In genomic region chr7:38211940-38212339, GRCh38 we compare ENCODE assay signal across 17 cellular contexts. TPM values are rescaled to one million over a fixed set of nuclear protein-coding genes. Genes with fewer than 3 reads are reported as not detected.
DNase-seq lines count a peak whose midpoint lies in the region; ATAC-seq and TF ChIP-seq lines count a peak whose summit lies in the region.
"Had no signal": no experiment of that assay in that cellular context is flagged by ENCODE, and none has a peak within 500 bp of the region (broad histone marks: within the 10 kb centered on the region; RNA-seq: fewer than 3 reads in every experiment).

No MANE protein-coding gene starts in this region.

- peak; percentile 10 for DNase-seq in AG08395 (ENCODE audit: low spot score)
- DNase-seq in GM23338 (ENCODE audit: low spot score): no peak
- DNase-seq in dermis microvascular lymphatic vessel endothelial cell (ENCODE audit: low read depth in 2 of 2): peak; percentile 87 to 90
- no peak for DNase-seq in naive B cell
- DNase-seq in occipital lobe (lab: John Stamatoyannopoulos, UW): no peak
- DNase-seq in DMS114 treated with DMSO at 0.1 percent for 48 hours (lab: John Stamatoyannopoulos, UW; ENCODE audit: unreplicated experiment): no peak
- no peak for DNase-seq in mucosa of gallbladder (ENCODE audit: low spot score)
- no peak for DNase-seq in DMS79 treated with DMSO at 0.1 percent for 48 hours (lab: John Stamatoyannopoulos, UW)
- DNase-seq: activated CD4-positive, alpha-beta T cell treated with anti-CD3 and anti-CD28 coated beads for 1 hour; activated naive CD4-positive, alpha-beta T cell treated with Interleukin-2 at 50 U/mL for 16 hours; body of pancreas; NCI-H1694 treated with DMSO at 0.1 percent for 48 hours; NCI-H526 treated with DMSO at 0.1 percent for 48 hours; Peyer's patch; stimulated activated CD4-positive, alpha-beta T cell treated with anti-CD3 and anti-CD28 coated beads, Interleukin-2, amount 100 ng/mL, for 24 hours; T-helper 1 cell had no signal

- 0 out of 2 replicates have a peak, but pooled peaks cover 3% of the 10 kb centered on the region for H4K20me1 ChIP-seq in GM23338 (replicated peaks; ENCODE audit: insufficient read depth)

- H3K4me3 Mint-ChIP-seq in GM23338 (no peak overlapping the region), naive B cell (no peak overlapping the region)

- peaks cover 5% of the 10 kb centered on the region for H3K27me3 Mint-ChIP-seq in GM23338 (ENCODE audit: insufficient read depth, low read depth, poor library complexity)
- no peaks in the 10 kb centered on the region for H3K27me3 Mint-ChIP-seq in naive B cell

- ATAC-seq in GM23338 (no peak), naive B cell (ENCODE audit: low read depth in 2 of 2) (no peak)
- ATAC-seq: body of pancreas had no signal

- H3K4me2 ChIP-seq in GM23338: no peak overlapping the region

- peaks cover 31% of the 10 kb centered on the region for H3K4me1 ChIP-seq in GM23338 (ENCODE audit: insufficient read depth)

- H3K4me3 ChIP-seq in GM23338: no peak overlapping the region
- H3K4me3 ChIP-seq: body of pancreas, Peyer's patch, tibial nerve had no signal

- H3K4me1 Mint-ChIP-seq in GM23338 (peaks cover 31% of the 10 kb centered on the region), naive B cell (peaks cover 11 to 15% (median 14%) of the 10 kb centered on the region in 3 donors)

- no peak for TF ChIP-seq CTCF in GM23338 (conservative IDR thresholded peaks at IDR 0.05; ENCODE audit: low read depth in 2 of 2)

- no peaks in the 10 kb centered on the region for H3K9me2 ChIP-seq in GM23338 (ENCODE audit: insufficient read depth)

- H3K27me3 ChIP-seq in GM23338 (ENCODE audit: insufficient read depth): no peaks in the 10 kb centered on the region
- H3K27me3 ChIP-seq: body of pancreas, Peyer's patch, tibial nerve had no signal

- H3K36me3 ChIP-seq in GM23338 (ENCODE audit: insufficient read depth): no peaks in the 10 kb centered on the region; the same call in 1 of the 2 replicates

- peaks cover 4% of the 10 kb centered on the region; the same call in 1 of the 2 replicates for H3K79me2 ChIP-seq in GM23338 (replicated peaks; ENCODE audit: insufficient read depth)

- H3K36me3 Mint-ChIP-seq in GM23338 (ENCODE audit: low read depth): peaks cover under 1% of the 10 kb centered on the region; the same call in 1 of the 3 replicates
- peaks cover 15 to 22% of the 10 kb centered on the region in 2 donors for H3K36me3 Mint-ChIP-seq in naive B cell

- H3K9me3 Mint-ChIP-seq in GM23338 (no peaks in the 10 kb centered on the region), naive B cell (no peaks in the 10 kb centered on the region)

- no peak overlapping the region for H3K27ac ChIP-seq in GM23338 (ENCODE audit: low read depth)
- H3K27ac ChIP-seq: body of pancreas, Peyer's patch had no signal

- H3F3A ChIP-seq in GM23338 (replicated peaks; ENCODE audit: low read depth): no peaks in the 10 kb centered on the region

- H3K27ac Mint-ChIP-seq in GM23338: peak overlapping the region; percentile 10; the same call in 1 of the 2 replicates
- peak overlapping the region in 4 of 6 donors; percentile 8 to 37 (median 20) for H3K27ac Mint-ChIP-seq in naive B cell

- no peak overlapping the region for H2AFZ ChIP-seq in GM23338

TF ChIP-seq in GM23338, 12 proteins besides CTCF, POLR2A, EP300 and RAD21:
- TF ChIP-seq EZH2phosphoT487 (IDR thresholded peaks at IDR 0.05; ENCODE audit: unreplicated experiment): no peak
- no peak for TF ChIP-seq POLR2AphosphoS5 (IDR thresholded peaks at IDR 0.05; ENCODE audit: low read depth)

RNA-seq across cellular contexts. Expression of gene STARD3NL, which starts 33.9 kb away (rescaled TPM):
- total RNA-seq in GM23338 (2014; rRNA removed; shearing (Covaris generic)): 54.3 and 55.3 TPM in 2 replicates
- polyA plus RNA-seq in GM23338 (2016; fragmentation: Nextera tagmentation; extraction: Ambion mirVana) (51.7 and 55.1 TPM in 2 replicates), naive B cell (ENCODE audit: low read depth in 6 of 6) (10 to 100 TPM; 48.1 to 80.2 (median 55.0) TPM)
- total RNA-seq in dermis microvascular lymphatic vessel endothelial cell (99.6 and 102 TPM in 2 replicates), occipital lobe (93.4 TPM), mucosa of gallbladder (27.3 TPM)

Comparison
In these comparisons a context has a peak if more than half of its experiments do, and no peak if none do; other contexts are left out.
1. DNase-seq: peak in AG08395 (single experiment) and dermis microvascular lymphatic vessel endothelial cell (2 of 2); none in GM23338 (single experiment), naive B cell (single experiment), occipital lobe (single experiment), DMS114 treated with DMSO at 0.1 percent for 48 hours (single experiment), mucosa of gallbladder (single experiment) and DMS79 treated with DMSO at 0.1 percent for 48 hours (single experiment).